In the genomic region with DNA sequence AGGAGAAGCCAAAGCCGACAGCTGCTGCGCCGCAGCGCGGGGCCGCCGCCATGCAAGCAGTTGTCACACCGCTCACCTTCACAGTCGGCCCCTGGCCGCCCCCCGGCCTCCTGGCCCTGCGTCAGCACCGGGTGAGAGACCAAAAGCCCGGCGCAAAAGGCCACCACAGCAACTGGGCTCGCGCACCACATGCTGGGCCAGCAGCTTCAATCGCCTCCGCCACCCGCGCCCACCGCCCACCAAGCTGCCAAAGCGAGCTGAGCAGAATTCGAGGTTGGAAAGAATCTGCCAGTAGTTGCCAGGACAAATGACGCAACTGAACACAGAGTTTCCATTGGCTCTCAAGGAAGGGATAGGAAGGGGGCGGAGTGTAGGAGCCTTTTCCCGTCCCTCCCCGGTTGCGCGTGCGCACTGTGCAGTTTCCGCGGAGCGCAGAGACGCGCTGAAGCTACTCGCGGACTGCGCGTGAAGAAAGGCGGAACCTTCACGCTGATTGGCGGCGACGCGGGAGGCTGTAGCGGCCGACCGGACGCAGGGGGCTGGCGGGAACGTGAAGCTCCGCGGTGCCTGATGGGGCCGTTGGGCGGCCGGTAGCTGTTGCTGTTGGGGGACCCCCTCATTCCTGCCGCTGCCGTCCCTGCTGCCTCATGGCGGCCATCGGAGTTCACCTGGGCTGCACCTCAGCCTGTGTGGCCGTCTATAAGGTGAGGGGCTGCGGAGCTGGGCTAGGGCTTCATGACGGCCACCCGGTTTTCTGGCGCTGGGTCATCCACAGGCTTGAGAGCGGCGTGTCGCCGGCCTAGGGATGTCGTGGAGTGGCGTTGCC, we compare ENCODE assay signal across 1 cellular context.
A peak's percentile ranks its signal among the peaks of the same experiment; 100 is the strongest.
TF ChIP-seq lines count a peak whose summit lies in the region.

A gene (minus strand): TSS at position 282 of the 826 bp plus-strand sequence. CDS start 91 bp downstream, at position 191.
A gene with protein sequence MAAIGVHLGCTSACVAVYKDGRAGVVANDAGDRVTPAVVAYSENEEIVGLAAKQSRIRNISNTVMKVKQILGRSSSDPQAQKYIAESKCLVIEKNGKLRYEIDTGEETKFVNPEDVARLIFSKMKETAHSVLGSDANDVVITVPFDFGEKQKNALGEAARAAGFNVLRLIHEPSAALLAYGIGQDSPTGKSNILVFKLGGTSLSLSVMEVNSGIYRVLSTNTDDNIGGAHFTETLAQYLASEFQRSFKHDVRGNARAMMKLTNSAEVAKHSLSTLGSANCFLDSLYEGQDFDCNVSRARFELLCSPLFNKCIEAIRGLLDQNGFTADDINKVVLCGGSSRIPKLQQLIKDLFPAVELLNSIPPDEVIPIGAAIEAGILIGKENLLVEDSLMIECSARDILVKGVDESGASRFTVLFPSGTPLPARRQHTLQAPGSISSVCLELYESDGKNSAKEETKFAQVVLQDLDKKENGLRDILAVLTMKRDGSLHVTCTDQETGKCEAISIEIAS (plus strand): TSS at position 551 of the 826 bp plus-strand sequence. CDS start 97 bp downstream, at position 648.
A gene with protein sequence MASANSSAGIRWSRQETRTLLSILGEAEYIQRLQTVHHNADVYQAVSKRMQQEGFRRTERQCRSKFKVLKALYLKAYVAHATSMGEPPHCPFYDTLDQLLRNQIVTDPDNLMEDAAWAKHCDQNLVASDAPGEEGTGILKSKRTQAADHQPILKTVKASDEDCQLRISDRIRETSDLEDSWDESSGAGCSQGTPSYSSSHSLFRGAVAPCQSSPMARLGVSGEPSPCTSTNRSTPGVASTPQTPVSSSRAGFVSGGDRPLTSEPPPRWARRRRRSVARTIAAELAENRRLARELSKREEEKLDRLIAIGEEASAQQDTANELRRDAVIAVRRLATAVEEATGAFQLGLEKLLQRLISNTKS (plus strand): TSS at position 551 of the 826 bp plus-strand sequence. CDS start 3,979 bp downstream, outside the sequence.

TF ChIP-seq in HepG2, 621 proteins besides CTCF, POLR2A, EP300 and RAD21 (continued from another document):
- TF ChIP-seq, protein P1, sequence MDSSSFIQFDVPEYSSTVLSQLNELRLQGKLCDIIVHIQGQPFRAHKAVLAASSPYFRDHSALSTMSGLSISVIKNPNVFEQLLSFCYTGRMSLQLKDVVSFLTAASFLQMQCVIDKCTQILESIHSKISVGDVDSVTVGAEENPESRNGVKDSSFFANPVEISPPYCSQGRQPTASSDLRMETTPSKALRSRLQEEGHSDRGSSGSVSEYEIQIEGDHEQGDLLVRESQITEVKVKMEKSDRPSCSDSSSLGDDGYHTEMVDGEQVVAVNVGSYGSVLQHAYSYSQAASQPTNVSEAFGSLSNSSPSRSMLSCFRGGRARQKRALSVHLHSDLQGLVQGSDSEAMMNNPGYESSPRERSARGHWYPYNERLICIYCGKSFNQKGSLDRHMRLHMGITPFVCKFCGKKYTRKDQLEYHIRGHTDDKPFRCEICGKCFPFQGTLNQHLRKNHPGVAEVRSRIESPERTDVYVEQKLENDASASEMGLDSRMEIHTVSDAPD (CRISPR knock-in tag; IDR thresholded peaks at IDR 0.05): no peak
- no peak for TF ChIP-seq MATR3 (CRISPR knock-in tag; IDR thresholded peaks at IDR 0.05)
- TF ChIP-seq SALL2 (CRISPR knock-in tag; IDR thresholded peaks at IDR 0.05): peak; percentile 90
- TF ChIP-seq HNRNPLL (IDR thresholded peaks at IDR 0.05; ENCODE audit: low read depth, low read length, poor library complexity, severe bottlenecking): peak; percentile 87
- TF ChIP-seq, protein P2, sequence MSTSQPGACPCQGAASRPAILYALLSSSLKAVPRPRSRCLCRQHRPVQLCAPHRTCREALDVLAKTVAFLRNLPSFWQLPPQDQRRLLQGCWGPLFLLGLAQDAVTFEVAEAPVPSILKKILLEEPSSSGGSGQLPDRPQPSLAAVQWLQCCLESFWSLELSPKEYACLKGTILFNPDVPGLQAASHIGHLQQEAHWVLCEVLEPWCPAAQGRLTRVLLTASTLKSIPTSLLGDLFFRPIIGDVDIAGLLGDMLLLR (CRISPR knock-in tag; IDR thresholded peaks at IDR 0.05): peak; percentile 58; the same call in 1 of the 2 replicates
- TF ChIP-seq KDM2A (CRISPR knock-in tag; IDR thresholded peaks at IDR 0.05; ENCODE audit: borderline replicate concordance, low read depth): peak; percentile 60; the same call in 1 of the 2 replicates
- peak; percentile 82; the same call in 1 of the 2 replicates for TF ChIP-seq ZNF292 (CRISPR knock-in tag; IDR thresholded peaks at IDR 0.05; ENCODE audit: borderline replicate concordance, low read depth)
- peak; percentile 63; the same call in 1 of the 2 replicates for TF ChIP-seq REPIN1 (CRISPR knock-in tag; IDR thresholded peaks at IDR 0.05; ENCODE audit: borderline replicate concordance, low read depth)
- TF ChIP-seq ZNF674 (CRISPR knock-in tag; IDR thresholded peaks at IDR 0.05; ENCODE audit: low read depth): no peak
- peak; percentile 81 for TF ChIP-seq TAF1 (CRISPR knock-in tag; IDR thresholded peaks at IDR 0.05)
- 0 out of 2 replicates have a peak, but pooled peaks have one; percentile 55 for TF ChIP-seq PAWR (CRISPR knock-in tag; IDR thresholded peaks at IDR 0.05; ENCODE audit: borderline replicate concordance)
- TF ChIP-seq, protein P3, sequence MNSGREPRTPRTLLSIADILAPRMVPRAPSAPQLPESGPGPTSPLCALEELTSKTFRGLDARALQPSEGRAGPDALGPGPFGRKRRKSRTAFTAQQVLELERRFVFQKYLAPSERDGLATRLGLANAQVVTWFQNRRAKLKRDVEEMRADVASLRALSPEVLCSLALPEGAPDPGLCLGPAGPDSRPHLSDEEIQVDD (CRISPR knock-in tag; IDR thresholded peaks at IDR 0.05; ENCODE audit: borderline replicate concordance): 0 out of 2 replicates have a peak, but pooled peaks have one; percentile 56
- TF ChIP-seq, protein P4, sequence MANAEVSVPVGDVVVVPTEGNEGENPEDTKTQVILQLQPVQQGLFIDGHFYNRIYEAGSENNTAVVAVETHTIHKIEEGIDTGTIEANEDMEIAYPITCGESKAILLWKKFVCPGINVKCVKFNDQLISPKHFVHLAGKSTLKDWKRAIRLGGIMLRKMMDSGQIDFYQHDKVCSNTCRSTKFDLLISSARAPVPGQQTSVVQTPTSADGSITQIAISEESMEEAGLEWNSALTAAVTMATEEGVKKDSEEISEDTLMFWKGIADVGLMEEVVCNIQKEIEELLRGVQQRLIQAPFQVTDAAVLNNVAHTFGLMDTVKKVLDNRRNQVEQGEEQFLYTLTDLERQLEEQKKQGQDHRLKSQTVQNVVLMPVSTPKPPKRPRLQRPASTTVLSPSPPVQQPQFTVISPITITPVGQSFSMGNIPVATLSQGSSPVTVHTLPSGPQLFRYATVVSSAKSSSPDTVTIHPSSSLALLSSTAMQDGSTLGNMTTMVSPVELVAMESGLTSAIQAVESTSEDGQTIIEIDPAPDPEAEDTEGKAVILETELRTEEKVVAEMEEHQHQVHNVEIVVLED (CRISPR knock-in tag; IDR thresholded peaks at IDR 0.05; ENCODE audit: borderline replicate concordance): peak; percentile 96
- TF ChIP-seq ZNF232 (CRISPR knock-in tag; IDR thresholded peaks at IDR 0.05; ENCODE audit: borderline replicate concordance): 0 out of 2 replicates have a peak, but pooled peaks have one; percentile 24
- TF ChIP-seq, protein P5, sequence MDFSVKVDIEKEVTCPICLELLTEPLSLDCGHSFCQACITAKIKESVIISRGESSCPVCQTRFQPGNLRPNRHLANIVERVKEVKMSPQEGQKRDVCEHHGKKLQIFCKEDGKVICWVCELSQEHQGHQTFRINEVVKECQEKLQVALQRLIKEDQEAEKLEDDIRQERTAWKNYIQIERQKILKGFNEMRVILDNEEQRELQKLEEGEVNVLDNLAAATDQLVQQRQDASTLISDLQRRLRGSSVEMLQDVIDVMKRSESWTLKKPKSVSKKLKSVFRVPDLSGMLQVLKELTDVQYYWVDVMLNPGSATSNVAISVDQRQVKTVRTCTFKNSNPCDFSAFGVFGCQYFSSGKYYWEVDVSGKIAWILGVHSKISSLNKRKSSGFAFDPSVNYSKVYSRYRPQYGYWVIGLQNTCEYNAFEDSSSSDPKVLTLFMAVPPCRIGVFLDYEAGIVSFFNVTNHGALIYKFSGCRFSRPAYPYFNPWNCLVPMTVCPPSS (IDR thresholded peaks at IDR 0.05): no peak
- TF ChIP-seq PCBP1 (IDR thresholded peaks at IDR 0.05; ENCODE audit: borderline replicate concordance, low read depth, low read length): 0 out of 2 replicates have a peak, but pooled peaks have one; percentile 38
TF ChIP-seq in HepG2: peak in this region for 262.
